8 cellular contexts compared by ENCODE assay signal in the genomic region with DNA sequence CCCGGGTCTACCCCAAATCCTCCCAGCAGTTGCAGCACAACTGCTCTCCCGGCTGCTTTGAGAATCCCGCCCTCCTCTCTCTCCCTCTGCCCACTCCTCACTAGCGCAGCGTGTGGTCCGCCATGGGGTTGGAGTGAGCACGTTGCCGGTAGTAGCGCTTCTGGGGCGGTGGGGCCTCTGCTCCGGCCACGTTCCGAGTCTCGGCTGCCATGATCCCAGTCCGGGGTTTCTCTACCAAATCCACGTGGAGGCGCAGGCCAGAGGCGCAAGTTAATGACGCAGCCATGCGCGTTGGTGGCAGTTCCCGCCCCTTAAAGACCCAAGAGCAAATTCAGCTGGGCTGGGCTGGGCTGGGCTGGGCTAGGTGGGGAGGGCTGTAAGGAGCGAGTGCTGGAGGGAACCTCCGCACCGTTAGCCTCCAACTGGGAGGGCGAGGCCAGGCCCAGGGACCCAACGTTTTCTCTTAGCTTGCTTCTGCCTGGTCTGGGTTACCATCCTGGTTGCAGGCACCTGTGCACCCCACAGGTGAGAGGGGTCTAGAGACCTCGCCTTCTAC. TPM values are rescaled to one million over a fixed set of nuclear protein-coding genes. Genes with fewer than 3 reads are reported as not detected.
A peak's percentile ranks its signal among the peaks of the same experiment; 100 is the strongest.
DNase-seq lines count a peak whose midpoint lies in the region; ATAC-seq and TF ChIP-seq lines count a peak whose summit lies in the region.

A gene (minus strand): TSS at position 233 of the 556 bp plus-strand sequence. CDS start 22 bp downstream, at position 211.

- peaks cover 3% of the 10 kb centered on the region for H3K27me3 Mint-ChIP-seq in IgD-negative memory B cell
- peaks cover 2% of the 10 kb centered on the region for H3K27me3 Mint-ChIP-seq in activated T-cell treated with anti-CD3 and anti-CD28 coated beads, Interleukin-2, amount 50 U/mL, for 4 hours (ENCODE audit: low read depth)

- no peaks in the 10 kb centered on the region; the same call in 1 of the 2 replicates for H4K20me1 ChIP-seq in PC-9 (ENCODE audit: insufficient read depth)

- peak within 1 kb of the TSS; percentile 94 to 97 (median 96) for H3K27ac Mint-ChIP-seq in IgD-negative memory B cell

- H3K27me3 ChIP-seq in PC-9 (ENCODE audit: insufficient read depth, low read depth) (no peaks in the 10 kb centered on the region), muscle layer of duodenum (ENCODE audit: low read depth, low read length) (peaks cover under 1% of the 10 kb centered on the region)

- DNase-seq in DMS114 treated with DMSO at 0.1 percent for 48 hours (lab: John Stamatoyannopoulos, UW; ENCODE audit: unreplicated experiment) (peak; percentile 93), PC-9 (peak; percentile 89 to 91)
- peak; percentile 90 for DNase-seq in activated T-cell treated with anti-CD3 and anti-CD28 coated beads, Interleukin-2, amount 50 U/mL, for 4 hours
- DNase-seq in stimulated activated CD8-positive, alpha-beta memory T cell treated with anti-CD3 and anti-CD28 coated beads, Interleukin-7, amount 100 ng/mL, for 4 hours (ENCODE audit: low read depth in 2 of 2), result peak; percentile 89 to 94

- CTCF ChIA-PET in PC-9 (lab: Charles Lee), result interaction anchor here (0.7 to 0.9 kb wide), 2 partner anchors 15 to 123 kb away, joined by 3 to 4 read pairs; no protein-coding TSS in a partner anchor

- intact Hi-C loops in PC-9 (cut with micrococcal nuclease; ENCODE audit: unreplicated experiment), result loop anchor here (2.0 kb wide), 1 partner anchor 17 kb away; a partner anchor contains a TSS

- peaks cover 19% of the 10 kb centered on the region for H3K79me2 ChIP-seq in PC-9 (ENCODE audit: low read depth)

- peak within 1 kb of the TSS; percentile 84 for H3K4me2 ChIP-seq in PC-9

- TF ChIP-seq CTCF in PC-9 (conservative IDR thresholded peaks at IDR 0.05), result no peak

- H3K4me1 Mint-ChIP-seq in IgD-negative memory B cell, result peaks cover 7 to 15% (median 10%) of the 10 kb centered on the region in 3 donors
- peaks cover 26% of the 10 kb centered on the region for H3K4me1 Mint-ChIP-seq in activated T-cell treated with anti-CD3 and anti-CD28 coated beads, Interleukin-2, amount 50 U/mL, for 4 hours (ENCODE audit: low read depth)

- H3K4me3 ChIP-seq in PC-9 (peak within 1 kb of the TSS; percentile 68), muscle layer of duodenum (ENCODE audit: low read depth in 1 of 2, low read length in 2 of 2) (peak within 1 kb of the TSS; percentile 91 to 95)

- H3K9me2 ChIP-seq in PC-9 (ENCODE audit: insufficient read depth), result no peaks in the 10 kb centered on the region

- H3F3A ChIP-seq in PC-9 (ENCODE audit: insufficient read depth, low read depth), result peaks cover 7% of the 10 kb centered on the region; the same call in 1 of the 2 replicates

- peak within 1 kb of the TSS; percentile 97 to 100 (median 99) for H3K4me3 Mint-ChIP-seq in IgD-negative memory B cell
- peak within 1 kb of the TSS; percentile 98 for H3K4me3 Mint-ChIP-seq in activated T-cell treated with anti-CD3 and anti-CD28 coated beads, Interleukin-2, amount 50 U/mL, for 4 hours

- H3K36me3 ChIP-seq in PC-9 (ENCODE audit: low read depth), result no peaks in the 10 kb centered on the region
- H3K36me3 ChIP-seq in muscle layer of duodenum (ENCODE audit: control insufficient read depth in 1 of 2, insufficient read depth in 2 of 2, low read length in 2 of 2), result peaks cover 4 to 10% of the 10 kb centered on the region in 2 donors

- H3K36me3 Mint-ChIP-seq in IgD-negative memory B cell, result peaks cover 7% of the 10 kb centered on the region
- peaks cover 31% of the 10 kb centered on the region for H3K36me3 Mint-ChIP-seq in activated T-cell treated with anti-CD3 and anti-CD28 coated beads, Interleukin-2, amount 50 U/mL, for 4 hours (ENCODE audit: insufficient read depth)

- H3K27ac ChIP-seq in PC-9 (peak within 1 kb of the TSS; percentile 75), muscle layer of duodenum (ENCODE audit: low read length) (peak within 1 kb of the TSS; percentile 95)

- H3K9me3 Mint-ChIP-seq in IgD-negative memory B cell, result no peaks in the 10 kb centered on the region
- H3K9me3 Mint-ChIP-seq in activated T-cell treated with anti-CD3 and anti-CD28 coated beads, Interleukin-2, amount 50 U/mL, for 4 hours, result no peaks in the 10 kb centered on the region

- ATAC-seq in GM21529 (IDR thresholded peaks at IDR 0.05; ENCODE audit: unreplicated experiment) (peak; percentile 77), esophagus mucosa (peak; percentile 94)
- ATAC-seq in activated T-cell treated with anti-CD3 and anti-CD28 coated beads, Interleukin-2, amount 50 U/mL, for 4 hours, result peak; percentile 88

- peak within 1 kb of the TSS; percentile 94 for H2AFZ ChIP-seq in PC-9

- H3K9me3 ChIP-seq in PC-9 (ENCODE audit: insufficient read depth, low read depth), result no peaks in the 10 kb centered on the region
- no peaks in the 10 kb centered on the region for H3K9me3 ChIP-seq in muscle layer of duodenum (ENCODE audit: control insufficient read depth in 1 of 2, low read length in 2 of 2)

- H3K4me1 ChIP-seq in PC-9 (replicated peaks; ENCODE audit: insufficient read depth), result peaks cover 8% of the 10 kb centered on the region; the same call in 1 of the 2 replicates
- peaks cover under 1 to 19% of the 10 kb centered on the region in 2 donors for H3K4me1 ChIP-seq in muscle layer of duodenum (ENCODE audit: control insufficient read depth in 1 of 2, insufficient read depth in 2 of 2, low read length in 2 of 2)

- BruUV-seq in PC-9 (replicated peaks; lab: Mats Ljungman, UMichigan), result no TSS peak

- POLR2A ChIA-PET in PC-9 (lab: Charles Lee; ENCODE audit: unreplicated experiment), result interaction anchor here (0.5 to 0.6 kb wide), 3 partner anchors 12 to 252 kb away, joined by 3 to 13 read pairs (median 4); no protein-coding TSS in a partner anchor

RNA-seq across cellular contexts. Expression of the gene that starts here (rescaled TPM):
- polyA plus RNA-seq in IgD-negative memory B cell, result 15.9 TPM
- total RNA-seq in PC-9 (2021), result 15.8 and 17.9 TPM in 2 replicates
- total RNA-seq in activated T-cell treated with anti-CD3 and anti-CD28 coated beads, Interleukin-2, amount 50 U/mL, for 4 hours, result 100 to 1,000 TPM in 2 of 3 donors, 10 to 100 TPM in 1; 98.5 to 105 (median 104) TPM
- total RNA-seq in esophagus mucosa, result 20.2 TPM

Comparison
In these comparisons a context has a peak if more than half of its experiments do, and no peak if none do; other contexts are left out.
1. Peak in every context shown above with its lines: DNase-seq, ATAC-seq, H3K4me3 ChIP-seq and H3K27ac ChIP-seq.